ENCODE assay signal across 20 cellular contexts in genomic region chr2:56239437-56239836, GRCh38. TPM values are rescaled to one million over a fixed set of nuclear protein-coding genes. Genes with fewer than 3 reads are reported as not detected.
DNase-seq lines count a peak whose midpoint lies in the region; ATAC-seq and TF ChIP-seq lines count a peak whose summit lies in the region.
"Had no signal": no experiment of that assay in that cellular context is flagged by ENCODE, and none has a peak within 500 bp of the region (broad histone marks: within the 10 kb centered on the region; RNA-seq: fewer than 3 reads in every experiment).

No MANE protein-coding gene starts in this region.

- 39 to 65% (median 53%) methylated on average over 1 of the region's 1 CpG for WGBS in adrenal gland, 4 donors
- WGBS in stomach, 5 donors, result 47 to 65% (median 60%) methylated on average over 1 of the region's 1 CpG

- H3K27me3 ChIP-seq in RWPE2 (ENCODE audit: insufficient read depth, poor library complexity, severe bottlenecking) (no peaks in the 10 kb centered on the region), adrenal gland (no peaks in the 10 kb centered on the region), stomach (no peaks in the 10 kb centered on the region)
- H3K27me3 ChIP-seq: neural progenitor cell, upper lobe of right lung had no signal

- H3K27ac ChIP-seq in HEK293 (ENCODE audit: extremely low read depth, low read depth, low read length), result 0 out of 2 replicates have a peak overlapping the region, but pooled peaks have one; percentile 24
- peak overlapping the region; percentile 22 for H3K27ac ChIP-seq in RWPE2 (ENCODE audit: poor library complexity, severe bottlenecking)
- H3K27ac ChIP-seq in adrenal gland, result no peak overlapping the region
- no peak overlapping the region for H3K27ac ChIP-seq in stomach
- H3K27ac ChIP-seq: neural progenitor cell, upper lobe of right lung had no signal

- 0 out of 2 replicates have a peak, but pooled peaks cover 5% of the 10 kb centered on the region for H3K4me1 ChIP-seq in HEK293 (ENCODE audit: control insufficient read depth, insufficient read depth, low read length)
- peaks cover 4% of the 10 kb centered on the region for H3K4me1 ChIP-seq in RWPE2 (ENCODE audit: insufficient read depth, poor library complexity, severe bottlenecking)
- H3K4me1 ChIP-seq in adrenal gland (replicated peaks in 1 of 2), result no peaks in the 10 kb centered on the region
- H3K4me1 ChIP-seq in stomach, result no peaks in the 10 kb centered on the region
- H3K4me1 ChIP-seq: neural progenitor cell, upper lobe of right lung had no signal

- POLR2A ChIA-PET in HEK293 (lab: Yijun Ruan, JAX), result no interaction called here

- ATAC-seq in RWPE2 (ENCODE audit: low read depth) (peak; percentile 91), HG03378 (IDR thresholded peaks at IDR 0.05; ENCODE audit: unreplicated experiment) (no peak)
- ATAC-seq: esophagus mucosa, upper lobe of right lung had no signal

- DNase-seq in A172 (ENCODE audit: low spot score), result peak; percentile 37
- DNase-seq in RWPE2 (ENCODE audit: low spot score), result no peak
- peak; percentile 12 for DNase-seq in fibroblast of the conjunctiva (ENCODE audit: low read depth)
- DNase-seq in DMS 273 treated with DMSO at 0.1 percent for 48 hours (lab: John Stamatoyannopoulos, UW), result no peak
- DNase-seq in adrenal gland, result no peak
- DNase-seq in stomach, result no peak
- DNase-seq: activated naive CD4-positive, alpha-beta T cell treated with Interleukin-2 at 50 U/mL for 16 hours; activated T-cell treated with anti-CD3 and anti-CD28 coated beads for 4 hours; CD4-positive, CD25-positive, alpha-beta regulatory T cell; DND-41; midbrain; NCI-H1048; NCI-H82; stimulated activated naive CD4-positive, alpha-beta T cell treated with Interleukin-2 at 50 U/mL for 16 hours; upper lobe of right lung had no signal

- H3K9me3 ChIP-seq in HEK293 (ENCODE audit: control insufficient read depth, insufficient read depth, low read depth, low read length), result no peaks in the 10 kb centered on the region
- no peaks in the 10 kb centered on the region for H3K9me3 ChIP-seq in RWPE2 (ENCODE audit: severe bottlenecking)
- H3K9me3 ChIP-seq in adrenal gland (replicated peaks in 1 of 3), result no peaks in the 10 kb centered on the region
- peaks cover 0 to 21% (median 2%) of the 10 kb centered on the region in 4 donors for H3K9me3 ChIP-seq in stomach
- H3K9me3 ChIP-seq: upper lobe of right lung had no signal

- TF ChIP-seq POLR2A in adrenal gland (IDR thresholded peaks at IDR 0.05), result no peak
- no peak for TF ChIP-seq POLR2A in stomach (IDR thresholded peaks at IDR 0.05)

- no peak overlapping the region for H3K4me3 ChIP-seq in HEK293 (ENCODE audit: low read depth, low read length)
- no peak overlapping the region for H3K4me3 ChIP-seq in RWPE2 (ENCODE audit: severe bottlenecking)
- no peak overlapping the region for H3K4me3 ChIP-seq in adrenal gland
- H3K4me3 ChIP-seq in stomach, result no peak overlapping the region
- H3K4me3 ChIP-seq: neural progenitor cell, upper lobe of right lung had no signal

- no peak for TF ChIP-seq EP300 in stomach (IDR thresholded peaks at IDR 0.05)

- intact Hi-C loops in adrenal gland (cut with DNase I), result no loop called here
- intact Hi-C loops in stomach (cut with DNase I; ENCODE audit: low total_unique reads), result no loop called here

- no peaks in the 10 kb centered on the region for H3K36me3 ChIP-seq in HEK293 (ENCODE audit: control insufficient read depth in 2 of 2, insufficient read depth in 1 of 2, low read length in 2 of 2)
- no peaks in the 10 kb centered on the region for H3K36me3 ChIP-seq in RWPE2 (ENCODE audit: low read depth)
- H3K36me3 ChIP-seq in adrenal gland (replicated peaks in 1 of 2), result no peaks in the 10 kb centered on the region
- no peaks in the 10 kb centered on the region for H3K36me3 ChIP-seq in stomach
- H3K36me3 ChIP-seq: neural progenitor cell, upper lobe of right lung had no signal

- CTCF ChIA-PET in HEK293 (lab: Yijun Ruan, JAX), result no interaction called here

- TF ChIP-seq CTCF in HEK293 (tag by site-specific recombination; IDR thresholded peaks at IDR 0.05) (no peak), RWPE2 (IDR thresholded peaks at IDR 0.05; ENCODE audit: poor library complexity, severe bottlenecking) (no peak), adrenal gland (IDR thresholded peaks at IDR 0.05) (no peak), stomach (IDR thresholded peaks at IDR 0.05) (no peak)

TF ChIP-seq in HEK293, 187 proteins besides CTCF, POLR2A, EP300 and RAD21:
- TF ChIP-seq ZNF621 (tag by site-specific recombination; IDR thresholded peaks at IDR 0.05) (no peak), ZNF777 (tag by site-specific recombination; IDR thresholded peaks at IDR 0.05; ENCODE audit: borderline replicate concordance) (no peak), ZNF16 (tag by site-specific recombination; IDR thresholded peaks at IDR 0.05; ENCODE audit: low read depth) (no peak), ZSCAN16 (tag by site-specific recombination; IDR thresholded peaks at IDR 0.05) (no peak), KLF17 (tag by site-specific recombination; IDR thresholded peaks at IDR 0.05) (no peak), ZNF335 (tag by site-specific recombination; conservative IDR thresholded peaks at IDR 0.05) (peak; percentile 19; the same call in 1 of the 2 replicates), ZNF37A (tag by site-specific recombination; IDR thresholded peaks at IDR 0.05) (no peak), SCRT2 (tag by site-specific recombination; IDR thresholded peaks at IDR 0.05) (peak; percentile 34; the same call in 1 of the 2 replicates), ZNF560 (tag by site-specific recombination; IDR thresholded peaks at IDR 0.05; ENCODE audit: borderline replicate concordance) (no peak), ZBTB17 (tag by site-specific recombination; IDR thresholded peaks at IDR 0.05) (no peak), ZNF23 (tag by site-specific recombination; IDR thresholded peaks at IDR 0.05; ENCODE audit: borderline replicate concordance) (no peak), ZBTB44 (tag by site-specific recombination; IDR thresholded peaks at IDR 0.05) (peak; percentile 62; the same call in 1 of the 2 replicates)
- TF ChIP-seq, protein P1, sequence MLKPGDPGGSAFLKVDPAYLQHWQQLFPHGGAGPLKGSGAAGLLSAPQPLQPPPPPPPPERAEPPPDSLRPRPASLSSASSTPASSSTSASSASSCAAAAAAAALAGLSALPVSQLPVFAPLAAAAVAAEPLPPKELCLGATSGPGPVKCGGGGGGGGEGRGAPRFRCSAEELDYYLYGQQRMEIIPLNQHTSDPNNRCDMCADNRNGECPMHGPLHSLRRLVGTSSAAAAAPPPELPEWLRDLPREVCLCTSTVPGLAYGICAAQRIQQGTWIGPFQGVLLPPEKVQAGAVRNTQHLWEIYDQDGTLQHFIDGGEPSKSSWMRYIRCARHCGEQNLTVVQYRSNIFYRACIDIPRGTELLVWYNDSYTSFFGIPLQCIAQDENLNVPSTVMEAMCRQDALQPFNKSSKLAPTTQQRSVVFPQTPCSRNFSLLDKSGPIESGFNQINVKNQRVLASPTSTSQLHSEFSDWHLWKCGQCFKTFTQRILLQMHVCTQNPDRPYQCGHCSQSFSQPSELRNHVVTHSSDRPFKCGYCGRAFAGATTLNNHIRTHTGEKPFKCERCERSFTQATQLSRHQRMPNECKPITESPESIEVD (tag by site-specific recombination; IDR thresholded peaks at IDR 0.05), result peak; percentile 57

RNA-seq across cellular contexts. Expression of gene CCDC85A, which starts 55.6 kb away (rescaled TPM):
- 13.1 and 14.0 TPM in 2 replicates for total RNA-seq in A172 (2014; rRNA removed; shearing (Covaris generic))
- total RNA-seq in adrenal gland, result 1 to 10 TPM in 1 of 8 donors, under 1 TPM in 6, not detected in 1; 0.46 to 1.1 (median 0.83) TPM
- polyA plus RNA-seq in adrenal gland, result under 1 TPM; 0.13 to 0.32 (median 0.18) TPM
- total RNA-seq in stomach, result 1 to 10 TPM in 4 of 5 donors, under 1 TPM in 1; 0.89 to 6.4 (median 3.7) TPM
- polyA plus RNA-seq in stomach, result under 1 TPM in 2 of 3 donors, not detected in 1; 0.10 to 0.19 TPM
- total RNA-seq: CD4-positive, CD25-positive, alpha-beta regulatory T cell had no signal
- polyA plus RNA-seq: CD4-positive, CD25-positive, alpha-beta regulatory T cell; keratinocyte had no signal

Comparison
In these comparisons a context has a peak if more than half of its experiments do, and no peak if none do; other contexts are left out.
1. DNase-seq: peak in A172 (single experiment) and fibroblast of the conjunctiva (single experiment); none in RWPE2 (single experiment), DMS 273 treated with DMSO at 0.1 percent for 48 hours (single experiment), adrenal gland (0 of 7) and stomach (single experiment).
2. H3K27ac ChIP-seq: peak in HEK293 (single experiment) and RWPE2 (single experiment); none in adrenal gland (0 of 5) and stomach (0 of 5).